8 cellular contexts compared by ENCODE assay signal in genomic region chr5:107669543-107670027, GRCh38. TPM values are rescaled to one million over a fixed set of nuclear protein-coding genes. Genes with fewer than 3 reads are reported as not detected.
DNase-seq lines count a peak whose midpoint lies in the region; ATAC-seq and TF ChIP-seq lines count a peak whose summit lies in the region.

No MANE protein-coding gene starts in this region.

- H3K9me3 ChIP-seq in SK-N-MC (ENCODE audit: low read depth, low read length) (no peaks in the 10 kb centered on the region), muscle layer of colon (ENCODE audit: low read length) (no peaks in the 10 kb centered on the region)

- H3K27ac ChIP-seq in SK-N-MC (no peak overlapping the region), muscle layer of colon (ENCODE audit: low read depth, low read length) (peak overlapping the region; percentile 56)

- no peak for ATAC-seq in HG02938 (IDR thresholded peaks at IDR 0.05; ENCODE audit: unreplicated experiment)
- ATAC-seq in GM18873 (IDR thresholded peaks at IDR 0.05; ENCODE audit: low FRiP score, unreplicated experiment) = no peak

- H3K9ac ChIP-seq in SK-N-MC (ENCODE audit: insufficient read length) (peak overlapping the region; percentile 74), muscle layer of colon (ENCODE audit: low read length) (no peak overlapping the region)

- DNase-seq in 8988T (peak; percentile 52), GM12865 (ENCODE audit: low read depth) (peak; percentile 57), SK-N-MC (ENCODE audit: low read depth, low spot score) (no peak), epithelial cell of proximal tubule (ENCODE audit: low read depth) (no peak), AML-193 (lab: John Stamatoyannopoulos, UW) (no peak)

- peaks cover 0 to 17% of the 10 kb centered on the region in 2 donors for H3K27me3 ChIP-seq in muscle layer of colon (ENCODE audit: control insufficient read depth in 1 of 2, insufficient read depth in 2 of 2, low read length in 2 of 2)

- H3K4me3 ChIP-seq in GM12865 (ENCODE audit: low read depth, low read length) (peak overlapping the region; percentile 90), SK-N-MC (peak overlapping the region; percentile 91), epithelial cell of proximal tubule (ENCODE audit: low read depth, low read length) (peak overlapping the region; percentile 83), muscle layer of colon (ENCODE audit: low read depth in 1 of 2, low read length in 2 of 2) (peak overlapping the region; percentile 79 to 88)

- H3K36me3 ChIP-seq in SK-N-MC (ENCODE audit: insufficient read depth, low read length) (no peaks in the 10 kb centered on the region), muscle layer of colon (ENCODE audit: insufficient read depth, low read length) (no peaks in the 10 kb centered on the region)

- peaks cover 4% of the 10 kb centered on the region for H3K4me1 ChIP-seq in muscle layer of colon (ENCODE audit: insufficient read depth, low read length)

- TF ChIP-seq CTCF in GM12865 (IDR thresholded peaks at IDR 0.05; ENCODE audit: insufficient read depth, low read depth, low read length, missing control alignments) (no peak), epithelial cell of proximal tubule (conservative IDR thresholded peaks at IDR 0.05; ENCODE audit: low read depth, low read length) (no peak)

RNA-seq across cellular contexts. Expression of gene EFNA5, which starts 1.2 kb away (rescaled TPM):
- total RNA-seq in epithelial cell of proximal tubule = 17.8 and 28.1 TPM in 2 replicates

Comparison
In these comparisons a context has a peak if more than half of its experiments do, and no peak if none do; other contexts are left out.
1. DNase-seq: peak in 8988T (single experiment) and GM12865 (single experiment); none in SK-N-MC (single experiment), epithelial cell of proximal tubule (single experiment) and AML-193 (0 of 2).
2. Peak in every context shown above with its lines, with median percentiles within 50 percentile points of each other: H3K4me3 ChIP-seq.